In the genomic region with DNA sequence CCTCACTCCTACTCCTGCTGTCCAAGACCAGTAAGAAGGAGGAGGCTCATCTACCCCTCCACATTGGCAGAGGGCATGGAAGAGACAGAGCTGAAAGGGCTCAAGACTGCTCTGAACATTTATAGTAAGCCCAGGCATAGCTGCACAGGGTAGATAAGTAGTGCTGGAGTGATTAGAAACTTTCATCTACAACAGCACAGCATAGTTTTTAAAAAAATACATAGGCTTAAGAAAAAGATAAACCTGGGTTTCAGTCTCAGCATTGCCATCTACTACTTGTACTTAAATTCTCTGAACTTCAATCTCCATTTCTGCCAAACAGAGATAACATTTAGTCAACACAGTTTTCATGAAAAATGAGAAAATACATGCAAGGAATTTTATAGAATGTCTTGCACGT, we compare ENCODE assay signal across 1 cellular context.
TF ChIP-seq lines count a peak whose summit lies in the region.

No MANE protein-coding gene starts in this region.

TF ChIP-seq in K562, 482 proteins besides CTCF, POLR2A, EP300 and RAD21 (continues in another document):
- TF ChIP-seq, protein P1, sequence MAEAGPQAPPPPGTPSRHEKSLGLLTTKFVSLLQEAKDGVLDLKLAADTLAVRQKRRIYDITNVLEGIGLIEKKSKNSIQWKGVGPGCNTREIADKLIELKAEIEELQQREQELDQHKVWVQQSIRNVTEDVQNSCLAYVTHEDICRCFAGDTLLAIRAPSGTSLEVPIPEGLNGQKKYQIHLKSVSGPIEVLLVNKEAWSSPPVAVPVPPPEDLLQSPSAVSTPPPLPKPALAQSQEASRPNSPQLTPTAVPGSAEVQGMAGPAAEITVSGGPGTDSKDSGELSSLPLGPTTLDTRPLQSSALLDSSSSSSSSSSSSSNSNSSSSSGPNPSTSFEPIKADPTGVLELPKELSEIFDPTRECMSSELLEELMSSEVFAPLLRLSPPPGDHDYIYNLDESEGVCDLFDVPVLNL (CRISPR knock-in tag; IDR thresholded peaks at IDR 0.05; ENCODE audit: low read depth): no peak
- TF ChIP-seq FOXK1 (CRISPR knock-in tag; IDR thresholded peaks at IDR 0.05; ENCODE audit: borderline replicate concordance) (no peak), MECOM (CRISPR knock-in tag; IDR thresholded peaks at IDR 0.05) (no peak), NFATC3 (IDR thresholded peaks at IDR 0.05) (no peak), ETV6 (IDR thresholded peaks at IDR 0.05; ENCODE audit: borderline replicate concordance in 1 of 2, low read depth in 2 of 2, low read length in 1 of 2) (no peak), ETV6 (CRISPR knock-in tag; IDR thresholded peaks at IDR 0.05; ENCODE audit: borderline replicate concordance) (no peak), HDAC3 (IDR thresholded peaks at IDR 0.05; ENCODE audit: borderline replicate concordance, partially characterized antibody) (peak; percentile 60), BRD4 (IDR thresholded peaks at IDR 0.05) (no peak), KLF1 (tag; IDR thresholded peaks at IDR 0.05) (no peak), NCOR1 (IDR thresholded peaks at IDR 0.05) (peak; percentile 85), EGR1 (conservative IDR thresholded peaks at IDR 0.05) (no peak), HSF4 (CRISPR knock-in tag; IDR thresholded peaks at IDR 0.05; ENCODE audit: borderline replicate concordance) (no peak), ZFP36 (IDR thresholded peaks at IDR 0.05; ENCODE audit: low read depth, low read length, partially characterized antibody) (no peak), U2AF2 (optimal IDR thresholded peaks at IDR 0.05; ENCODE audit: low read depth, low read length) (no peak), EP400 (IDR thresholded peaks at IDR 0.05) (no peak), ZNF589 (CRISPR knock-in tag; IDR thresholded peaks at IDR 0.05; ENCODE audit: low read depth) (no peak), CBFA2T2 (conservative IDR thresholded peaks at IDR 0.05) (peak; percentile 80), RCOR1 (IDR thresholded peaks at IDR 0.05; ENCODE audit: borderline replicate concordance in 1 of 2, low read depth in 2 of 2, low read length in 2 of 2) (peak in 1 of 2 experiments; percentile 40; a peak in 1 of 4 replicates), KDM1A (IDR thresholded peaks at IDR 0.05) (peak in 1 of 2 experiments; percentile 14; a peak in 1 of 4 replicates), NFE2 (IDR thresholded peaks at IDR 0.05; ENCODE audit: low read depth) (no peak), TEAD4 (IDR thresholded peaks at IDR 0.05; ENCODE audit: low read length) (peak; percentile 75), TEAD4 (CRISPR knock-in tag; IDR thresholded peaks at IDR 0.05; ENCODE audit: borderline replicate concordance) (no peak), RFX1 (IDR thresholded peaks at IDR 0.05) (no peak), KLF10 (CRISPR knock-in tag; IDR thresholded peaks at IDR 0.05) (no peak), FOXM1 (IDR thresholded peaks at IDR 0.05; ENCODE audit: low read depth) (peak; percentile 75), FOXM1 (CRISPR knock-in tag; IDR thresholded peaks at IDR 0.05; ENCODE audit: low read depth) (no peak), IFI16 (CRISPR knock-in tag; IDR thresholded peaks at IDR 0.05) (no peak), ZBTB8A (IDR thresholded peaks at IDR 0.05; ENCODE audit: partially characterized antibody) (no peak), ZSCAN29 (IDR thresholded peaks at IDR 0.05) (no peak), TEAD1 (CRISPR knock-in tag; IDR thresholded peaks at IDR 0.05) (no peak), BCOR (IDR thresholded peaks at IDR 0.05) (no peak), DPF2 (IDR thresholded peaks at IDR 0.05) (peak; percentile 45; the same call in 1 of the 2 replicates), ZNF76 (CRISPR knock-in tag; IDR thresholded peaks at IDR 0.05; ENCODE audit: borderline replicate concordance) (no peak), ZNF586 (CRISPR knock-in tag; conservative IDR thresholded peaks at IDR 0.05) (no peak), BDP1 (IDR thresholded peaks at IDR 0.05; ENCODE audit: insufficient read depth, insufficient read length) (no peak), ZNF175 (CRISPR knock-in tag; IDR thresholded peaks at IDR 0.05; ENCODE audit: low read depth) (no peak), ZNF316 (IDR thresholded peaks at IDR 0.05) (no peak), SIN3A (IDR thresholded peaks at IDR 0.05; ENCODE audit: borderline replicate concordance in 2 of 2, control insufficient read depth in 1 of 2, low read depth in 2 of 2, low read length in 2 of 2) (no peak), CREB1 (IDR thresholded peaks at IDR 0.05) (no peak), CREB1 (CRISPR knock-in tag; IDR thresholded peaks at IDR 0.05) (no peak), THRAP3 (IDR thresholded peaks at IDR 0.05; ENCODE audit: borderline replicate concordance) (no peak), ZNF384 (IDR thresholded peaks at IDR 0.05; ENCODE audit: low read depth, low read length) (peak; percentile 51; the same call in 1 of the 2 replicates), TAF1 (IDR thresholded peaks at IDR 0.05; ENCODE audit: control insufficient read depth, extremely low read depth, insufficient read depth, low read length, severe bottlenecking) (no peak), RBM17 (IDR thresholded peaks at IDR 0.05; ENCODE audit: borderline replicate concordance, low read depth, low read length) (no peak), ILK (tag; IDR thresholded peaks at IDR 0.05; ENCODE audit: borderline replicate concordance, low read depth) (no peak), ZNF644 (tag; IDR thresholded peaks at IDR 0.05; ENCODE audit: low read depth) (no peak), CCNT2 (IDR thresholded peaks at IDR 0.05; ENCODE audit: borderline replicate concordance, extremely low read depth, insufficient read length, low read depth, low read length) (peak; percentile 44), SRF (CRISPR knock-in tag; IDR thresholded peaks at IDR 0.05) (no peak), HMG20A (CRISPR knock-in tag; conservative IDR thresholded peaks at IDR 0.05) (no peak)
- TF ChIP-seq, protein P2, sequence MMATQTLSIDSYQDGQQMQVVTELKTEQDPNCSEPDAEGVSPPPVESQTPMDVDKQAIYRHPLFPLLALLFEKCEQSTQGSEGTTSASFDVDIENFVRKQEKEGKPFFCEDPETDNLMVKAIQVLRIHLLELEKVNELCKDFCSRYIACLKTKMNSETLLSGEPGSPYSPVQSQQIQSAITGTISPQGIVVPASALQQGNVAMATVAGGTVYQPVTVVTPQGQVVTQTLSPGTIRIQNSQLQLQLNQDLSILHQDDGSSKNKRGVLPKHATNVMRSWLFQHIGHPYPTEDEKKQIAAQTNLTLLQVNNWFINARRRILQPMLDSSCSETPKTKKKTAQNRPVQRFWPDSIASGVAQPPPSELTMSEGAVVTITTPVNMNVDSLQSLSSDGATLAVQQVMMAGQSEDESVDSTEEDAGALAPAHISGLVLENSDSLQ (IDR thresholded peaks at IDR 0.05): no peak
- TF ChIP-seq, protein P3, sequence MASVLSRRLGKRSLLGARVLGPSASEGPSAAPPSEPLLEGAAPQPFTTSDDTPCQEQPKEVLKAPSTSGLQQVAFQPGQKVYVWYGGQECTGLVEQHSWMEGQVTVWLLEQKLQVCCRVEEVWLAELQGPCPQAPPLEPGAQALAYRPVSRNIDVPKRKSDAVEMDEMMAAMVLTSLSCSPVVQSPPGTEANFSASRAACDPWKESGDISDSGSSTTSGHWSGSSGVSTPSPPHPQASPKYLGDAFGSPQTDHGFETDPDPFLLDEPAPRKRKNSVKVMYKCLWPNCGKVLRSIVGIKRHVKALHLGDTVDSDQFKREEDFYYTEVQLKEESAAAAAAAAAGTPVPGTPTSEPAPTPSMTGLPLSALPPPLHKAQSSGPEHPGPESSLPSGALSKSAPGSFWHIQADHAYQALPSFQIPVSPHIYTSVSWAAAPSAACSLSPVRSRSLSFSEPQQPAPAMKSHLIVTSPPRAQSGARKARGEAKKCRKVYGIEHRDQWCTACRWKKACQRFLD (CRISPR knock-in tag; IDR thresholded peaks at IDR 0.05): no peak
- TF ChIP-seq, protein P4, sequence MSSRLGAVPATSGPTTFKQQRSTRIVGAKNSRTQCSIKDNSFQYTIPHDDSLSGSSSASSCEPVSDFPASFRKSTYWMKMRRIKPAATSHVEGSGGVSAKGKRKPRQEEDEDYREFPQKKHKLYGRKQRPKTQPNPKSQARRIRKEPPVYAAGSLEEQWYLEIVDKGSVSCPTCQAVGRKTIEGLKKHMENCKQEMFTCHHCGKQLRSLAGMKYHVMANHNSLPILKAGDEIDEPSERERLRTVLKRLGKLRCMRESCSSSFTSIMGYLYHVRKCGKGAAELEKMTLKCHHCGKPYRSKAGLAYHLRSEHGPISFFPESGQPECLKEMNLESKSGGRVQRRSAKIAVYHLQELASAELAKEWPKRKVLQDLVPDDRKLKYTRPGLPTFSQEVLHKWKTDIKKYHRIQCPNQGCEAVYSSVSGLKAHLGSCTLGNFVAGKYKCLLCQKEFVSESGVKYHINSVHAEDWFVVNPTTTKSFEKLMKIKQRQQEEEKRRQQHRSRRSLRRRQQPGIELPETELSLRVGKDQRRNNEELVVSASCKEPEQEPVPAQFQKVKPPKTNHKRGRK (tag; IDR thresholded peaks at IDR 0.05): no peak
- TF ChIP-seq, protein P5, sequence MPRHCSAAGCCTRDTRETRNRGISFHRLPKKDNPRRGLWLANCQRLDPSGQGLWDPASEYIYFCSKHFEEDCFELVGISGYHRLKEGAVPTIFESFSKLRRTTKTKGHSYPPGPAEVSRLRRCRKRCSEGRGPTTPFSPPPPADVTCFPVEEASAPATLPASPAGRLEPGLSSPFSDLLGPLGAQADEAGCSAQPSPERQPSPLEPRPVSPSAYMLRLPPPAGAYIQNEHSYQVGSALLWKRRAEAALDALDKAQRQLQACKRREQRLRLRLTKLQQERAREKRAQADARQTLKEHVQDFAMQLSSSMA (CRISPR knock-in tag; IDR thresholded peaks at IDR 0.05): no peak
- TF ChIP-seq, protein P6, sequence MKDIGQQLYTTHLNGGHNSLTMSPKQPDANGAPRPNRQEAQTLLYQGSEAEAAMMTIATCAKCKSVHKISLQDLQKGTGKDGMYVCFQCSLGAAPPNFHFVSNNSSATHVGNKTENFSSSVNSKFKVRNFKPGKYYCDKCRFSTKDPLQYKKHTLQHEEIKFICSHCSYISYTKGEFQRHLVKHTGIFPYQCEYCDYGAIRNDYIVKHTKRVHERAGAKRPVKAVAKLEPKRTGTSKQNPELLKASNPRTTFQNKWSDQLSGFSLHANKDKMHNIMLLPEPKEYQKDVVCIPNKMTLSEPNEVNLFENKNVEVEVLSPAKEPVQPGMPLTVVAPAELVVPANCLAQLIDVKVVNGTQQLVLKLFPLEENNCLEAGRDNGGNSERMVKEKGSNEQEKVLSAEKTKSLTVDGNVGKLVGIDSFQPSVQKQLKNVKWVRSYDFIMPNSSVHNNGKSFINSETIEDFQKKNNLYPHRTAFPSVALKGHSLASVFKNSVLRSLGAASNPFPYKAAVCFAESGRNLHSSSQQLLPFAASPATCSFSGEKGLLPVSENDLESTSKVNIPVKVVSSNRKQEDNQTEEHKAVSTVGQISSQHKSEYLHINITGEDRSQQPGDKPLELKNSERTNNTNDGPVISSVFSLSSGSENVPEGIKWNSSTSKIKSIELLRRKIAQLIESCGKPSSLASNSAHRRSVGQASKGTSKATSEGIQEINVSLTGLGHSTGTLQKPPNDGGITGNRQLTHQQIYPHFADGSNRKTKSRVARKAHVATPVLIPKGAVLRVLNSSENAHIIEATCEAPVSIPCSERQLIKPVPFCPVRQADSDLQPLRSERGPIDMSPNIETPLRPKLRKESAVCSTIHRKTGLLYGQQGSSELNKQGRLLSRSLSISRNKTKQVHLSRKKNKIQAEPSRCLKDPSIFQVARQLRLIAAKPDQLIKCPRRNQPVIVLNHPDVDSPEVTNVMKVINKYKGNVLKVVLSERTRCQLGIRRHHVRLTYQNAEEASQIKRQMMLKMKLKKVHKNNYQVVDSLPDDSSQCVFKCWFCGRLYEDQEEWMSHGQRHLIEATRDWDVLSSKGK (CRISPR knock-in tag; IDR thresholded peaks at IDR 0.05): no peak
- TF ChIP-seq, protein P7, sequence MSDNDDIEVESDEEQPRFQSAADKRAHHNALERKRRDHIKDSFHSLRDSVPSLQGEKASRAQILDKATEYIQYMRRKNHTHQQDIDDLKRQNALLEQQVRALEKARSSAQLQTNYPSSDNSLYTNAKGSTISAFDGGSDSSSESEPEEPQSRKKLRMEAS (CRISPR knock-in tag; IDR thresholded peaks at IDR 0.05): no peak
- TF ChIP-seq, protein P8, sequence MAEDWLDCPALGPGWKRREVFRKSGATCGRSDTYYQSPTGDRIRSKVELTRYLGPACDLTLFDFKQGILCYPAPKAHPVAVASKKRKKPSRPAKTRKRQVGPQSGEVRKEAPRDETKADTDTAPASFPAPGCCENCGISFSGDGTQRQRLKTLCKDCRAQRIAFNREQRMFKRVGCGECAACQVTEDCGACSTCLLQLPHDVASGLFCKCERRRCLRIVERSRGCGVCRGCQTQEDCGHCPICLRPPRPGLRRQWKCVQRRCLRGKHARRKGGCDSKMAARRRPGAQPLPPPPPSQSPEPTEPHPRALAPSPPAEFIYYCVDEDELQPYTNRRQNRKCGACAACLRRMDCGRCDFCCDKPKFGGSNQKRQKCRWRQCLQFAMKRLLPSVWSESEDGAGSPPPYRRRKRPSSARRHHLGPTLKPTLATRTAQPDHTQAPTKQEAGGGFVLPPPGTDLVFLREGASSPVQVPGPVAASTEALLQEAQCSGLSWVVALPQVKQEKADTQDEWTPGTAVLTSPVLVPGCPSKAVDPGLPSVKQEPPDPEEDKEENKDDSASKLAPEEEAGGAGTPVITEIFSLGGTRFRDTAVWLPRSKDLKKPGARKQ (CRISPR knock-in tag; IDR thresholded peaks at IDR 0.05): no peak
- TF ChIP-seq, protein P9, sequence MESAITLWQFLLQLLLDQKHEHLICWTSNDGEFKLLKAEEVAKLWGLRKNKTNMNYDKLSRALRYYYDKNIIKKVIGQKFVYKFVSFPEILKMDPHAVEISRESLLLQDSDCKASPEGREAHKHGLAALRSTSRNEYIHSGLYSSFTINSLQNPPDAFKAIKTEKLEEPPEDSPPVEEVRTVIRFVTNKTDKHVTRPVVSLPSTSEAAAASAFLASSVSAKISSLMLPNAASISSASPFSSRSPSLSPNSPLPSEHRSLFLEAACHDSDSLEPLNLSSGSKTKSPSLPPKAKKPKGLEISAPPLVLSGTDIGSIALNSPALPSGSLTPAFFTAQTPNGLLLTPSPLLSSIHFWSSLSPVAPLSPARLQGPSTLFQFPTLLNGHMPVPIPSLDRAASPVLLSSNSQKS (CRISPR knock-in tag; IDR thresholded peaks at IDR 0.05): no peak
- TF ChIP-seq, protein P10, sequence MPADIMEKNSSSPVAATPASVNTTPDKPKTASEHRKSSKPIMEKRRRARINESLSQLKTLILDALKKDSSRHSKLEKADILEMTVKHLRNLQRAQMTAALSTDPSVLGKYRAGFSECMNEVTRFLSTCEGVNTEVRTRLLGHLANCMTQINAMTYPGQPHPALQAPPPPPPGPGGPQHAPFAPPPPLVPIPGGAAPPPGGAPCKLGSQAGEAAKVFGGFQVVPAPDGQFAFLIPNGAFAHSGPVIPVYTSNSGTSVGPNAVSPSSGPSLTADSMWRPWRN (IDR thresholded peaks at IDR 0.05; ENCODE audit: low read depth): no peak
- TF ChIP-seq, protein P11, sequence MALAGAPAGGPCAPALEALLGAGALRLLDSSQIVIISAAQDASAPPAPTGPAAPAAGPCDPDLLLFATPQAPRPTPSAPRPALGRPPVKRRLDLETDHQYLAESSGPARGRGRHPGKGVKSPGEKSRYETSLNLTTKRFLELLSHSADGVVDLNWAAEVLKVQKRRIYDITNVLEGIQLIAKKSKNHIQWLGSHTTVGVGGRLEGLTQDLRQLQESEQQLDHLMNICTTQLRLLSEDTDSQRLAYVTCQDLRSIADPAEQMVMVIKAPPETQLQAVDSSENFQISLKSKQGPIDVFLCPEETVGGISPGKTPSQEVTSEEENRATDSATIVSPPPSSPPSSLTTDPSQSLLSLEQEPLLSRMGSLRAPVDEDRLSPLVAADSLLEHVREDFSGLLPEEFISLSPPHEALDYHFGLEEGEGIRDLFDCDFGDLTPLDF (CRISPR knock-in tag; IDR thresholded peaks at IDR 0.05): no peak
